Comparison of ENCODE assay signal across 8 cellular contexts in genomic region chr12:38664661-38665269, GRCh38.
DNase-seq lines count a peak whose midpoint lies in the region; ATAC-seq and TF ChIP-seq lines count a peak whose summit lies in the region.

No MANE protein-coding gene starts in this region.

- POLR2A ChIA-PET in activated CD8-positive, alpha-beta T cell treated with anti-CD3 and anti-CD28 coated beads for 36 hours (lab: Charles Lee): no interaction called here
- POLR2A ChIA-PET in activated CD8-positive, alpha-beta T cell treated with anti-CD3 and anti-CD28 coated beads, Interleukin-2, amount 10 ng/mL, durations not matched to agents 7 days and 5 days (lab: Charles Lee): no interaction called here
- POLR2A ChIA-PET in CD4-positive, alpha-beta T cell (lab: Charles Lee): no interaction called here

- no peaks in the 10 kb centered on the region for H3K27me3 ChIP-seq in right lobe of liver
- H3K27me3 ChIP-seq in CD4-positive, alpha-beta T cell (ENCODE audit: control insufficient read depth, insufficient read depth, low read length): no peaks in the 10 kb centered on the region

- peaks cover 21% of the 10 kb centered on the region for H3K9me3 Mint-ChIP-seq in activated CD8-positive, alpha-beta T cell treated with anti-CD3 and anti-CD28 coated beads for 36 hours
- H3K9me3 Mint-ChIP-seq in activated CD8-positive, alpha-beta T cell treated with anti-CD3 and anti-CD28 coated beads, Interleukin-2, amount 10 ng/mL, durations not matched to agents 7 days and 5 days (ENCODE audit: insufficient read depth): peaks cover 6% of the 10 kb centered on the region
- peaks cover 20% of the 10 kb centered on the region for H3K9me3 Mint-ChIP-seq in CD4-positive, alpha-beta T cell

- DNase-seq in activated CD8-positive, alpha-beta T cell treated with anti-CD3 and anti-CD28 coated beads for 36 hours: no peak
- DNase-seq in activated CD8-positive, alpha-beta T cell treated with anti-CD3 and anti-CD28 coated beads, Interleukin-2, amount 10 ng/mL, durations not matched to agents 7 days and 5 days: no peak
- DNase-seq in SW480 (ENCODE audit: low spot score): peak; percentile 9
- no peak for DNase-seq in right lobe of liver
- DNase-seq in activated CD4-positive, CD25-positive, alpha-beta regulatory T cell treated with anti-CD3 and anti-CD28 coated beads, Interleukin-2, amount 50 U/mL, for 72 hours: no peak
- no peak for DNase-seq in ureter (ENCODE audit: low spot score)
- DNase-seq in CD4-positive, alpha-beta T cell: no peak

- ATAC-seq in activated CD8-positive, alpha-beta T cell treated with anti-CD3 and anti-CD28 coated beads for 36 hours: no peak
- no peak for ATAC-seq in activated CD8-positive, alpha-beta T cell treated with anti-CD3 and anti-CD28 coated beads, Interleukin-2, amount 10 ng/mL, durations not matched to agents 7 days and 5 days
- peak; percentile 57 for ATAC-seq in HG03045 (IDR thresholded peaks at IDR 0.05; ENCODE audit: unreplicated experiment)
- ATAC-seq in right lobe of liver: peak; percentile 80 to 90 (median 83)
- no peak for ATAC-seq in CD4-positive, alpha-beta T cell (ENCODE audit: poor library complexity)

- no peak overlapping the region for H3K4me3 Mint-ChIP-seq in activated CD8-positive, alpha-beta T cell treated with anti-CD3 and anti-CD28 coated beads for 36 hours
- H3K4me3 Mint-ChIP-seq in activated CD8-positive, alpha-beta T cell treated with anti-CD3 and anti-CD28 coated beads, Interleukin-2, amount 10 ng/mL, durations not matched to agents 7 days and 5 days: no peak overlapping the region
- no peak overlapping the region for H3K4me3 Mint-ChIP-seq in CD4-positive, alpha-beta T cell

- H3K9me3 ChIP-seq in right lobe of liver: peaks cover 0 to 9% (median 0%) of the 10 kb centered on the region in 4 donors
- H3K9me3 ChIP-seq in CD4-positive, alpha-beta T cell (ENCODE audit: control insufficient read depth, low read length): peaks cover 14% of the 10 kb centered on the region

- H3K27ac Mint-ChIP-seq in activated CD8-positive, alpha-beta T cell treated with anti-CD3 and anti-CD28 coated beads for 36 hours: no peak overlapping the region
- H3K27ac Mint-ChIP-seq in activated CD8-positive, alpha-beta T cell treated with anti-CD3 and anti-CD28 coated beads, Interleukin-2, amount 10 ng/mL, durations not matched to agents 7 days and 5 days: no peak overlapping the region
- no peak overlapping the region for H3K27ac Mint-ChIP-seq in CD4-positive, alpha-beta T cell

- no peaks in the 10 kb centered on the region for H3K36me3 ChIP-seq in right lobe of liver

- CTCF ChIA-PET in activated CD8-positive, alpha-beta T cell treated with anti-CD3 and anti-CD28 coated beads for 36 hours (lab: Charles Lee): no interaction called here
- CTCF ChIA-PET in activated CD8-positive, alpha-beta T cell treated with anti-CD3 and anti-CD28 coated beads, Interleukin-2, amount 10 ng/mL, durations not matched to agents 7 days and 5 days (lab: Charles Lee): no interaction called here
- CTCF ChIA-PET in CD4-positive, alpha-beta T cell (lab: Charles Lee): no interaction called here

- TF ChIP-seq CTCF in activated CD8-positive, alpha-beta T cell treated with anti-CD3 and anti-CD28 coated beads for 36 hours (IDR thresholded peaks at IDR 0.05): peak; percentile 34
- peak; percentile 45 to 65 (median 62) for TF ChIP-seq CTCF in right lobe of liver (IDR thresholded peaks at IDR 0.05)
- TF ChIP-seq CTCF in CD4-positive, alpha-beta T cell (IDR thresholded peaks at IDR 0.05): no peak

- H3K4me1 Mint-ChIP-seq in activated CD8-positive, alpha-beta T cell treated with anti-CD3 and anti-CD28 coated beads for 36 hours (ENCODE audit: low read depth): no peaks in the 10 kb centered on the region
- H3K4me1 Mint-ChIP-seq in activated CD8-positive, alpha-beta T cell treated with anti-CD3 and anti-CD28 coated beads, Interleukin-2, amount 10 ng/mL, durations not matched to agents 7 days and 5 days (ENCODE audit: low read depth): no peaks in the 10 kb centered on the region
- H3K4me1 Mint-ChIP-seq in CD4-positive, alpha-beta T cell (ENCODE audit: low read depth): no peaks in the 10 kb centered on the region

- no peak for TF ChIP-seq POLR2A in right lobe of liver (IDR thresholded peaks at IDR 0.05)

- peaks cover 3% of the 10 kb centered on the region for H3K36me3 Mint-ChIP-seq in activated CD8-positive, alpha-beta T cell treated with anti-CD3 and anti-CD28 coated beads for 36 hours (ENCODE audit: low read depth)
- H3K36me3 Mint-ChIP-seq in activated CD8-positive, alpha-beta T cell treated with anti-CD3 and anti-CD28 coated beads, Interleukin-2, amount 10 ng/mL, durations not matched to agents 7 days and 5 days (ENCODE audit: low read depth): no peaks in the 10 kb centered on the region
- peaks cover 28% of the 10 kb centered on the region for H3K36me3 Mint-ChIP-seq in CD4-positive, alpha-beta T cell (ENCODE audit: low read depth)

- H3K4me1 ChIP-seq in right lobe of liver: peaks cover 0 to 6% (median 0%) of the 10 kb centered on the region in 4 donors

- H3K4me3 ChIP-seq in right lobe of liver: no peak overlapping the region

- H3K27ac ChIP-seq in right lobe of liver: no peak overlapping the region
- H3K27ac ChIP-seq in CD4-positive, alpha-beta T cell (ENCODE audit: low read depth, low read length): no peak overlapping the region

- intact Hi-C loops in activated CD8-positive, alpha-beta T cell treated with anti-CD3 and anti-CD28 coated beads for 36 hours (cut with micrococcal nuclease): no loop called here
- intact Hi-C loops in right lobe of liver (cut with DNase I): no loop called here
- intact Hi-C loops in CD4-positive, alpha-beta T cell (cut with DNase I, micrococcal nuclease): no loop called here

- H3K27me3 Mint-ChIP-seq in activated CD8-positive, alpha-beta T cell treated with anti-CD3 and anti-CD28 coated beads for 36 hours: no peaks in the 10 kb centered on the region
- no peaks in the 10 kb centered on the region for H3K27me3 Mint-ChIP-seq in activated CD8-positive, alpha-beta T cell treated with anti-CD3 and anti-CD28 coated beads, Interleukin-2, amount 10 ng/mL, durations not matched to agents 7 days and 5 days (ENCODE audit: low read depth)
- no peaks in the 10 kb centered on the region for H3K27me3 Mint-ChIP-seq in CD4-positive, alpha-beta T cell

Comparison
In these comparisons a context has a peak if more than half of its experiments do, and no peak if none do; other contexts are left out.
1. ATAC-seq: peak in HG03045 (single experiment) and right lobe of liver (4 of 4); none in activated CD8-positive, alpha-beta T cell treated with anti-CD3 and anti-CD28 coated beads for 36 hours (single experiment), activated CD8-positive, alpha-beta T cell treated with anti-CD3 and anti-CD28 coated beads, Interleukin-2, amount 10 ng/mL, durations not matched to agents 7 days and 5 days (single experiment) and CD4-positive, alpha-beta T cell (single experiment).